In the genomic region with DNA sequence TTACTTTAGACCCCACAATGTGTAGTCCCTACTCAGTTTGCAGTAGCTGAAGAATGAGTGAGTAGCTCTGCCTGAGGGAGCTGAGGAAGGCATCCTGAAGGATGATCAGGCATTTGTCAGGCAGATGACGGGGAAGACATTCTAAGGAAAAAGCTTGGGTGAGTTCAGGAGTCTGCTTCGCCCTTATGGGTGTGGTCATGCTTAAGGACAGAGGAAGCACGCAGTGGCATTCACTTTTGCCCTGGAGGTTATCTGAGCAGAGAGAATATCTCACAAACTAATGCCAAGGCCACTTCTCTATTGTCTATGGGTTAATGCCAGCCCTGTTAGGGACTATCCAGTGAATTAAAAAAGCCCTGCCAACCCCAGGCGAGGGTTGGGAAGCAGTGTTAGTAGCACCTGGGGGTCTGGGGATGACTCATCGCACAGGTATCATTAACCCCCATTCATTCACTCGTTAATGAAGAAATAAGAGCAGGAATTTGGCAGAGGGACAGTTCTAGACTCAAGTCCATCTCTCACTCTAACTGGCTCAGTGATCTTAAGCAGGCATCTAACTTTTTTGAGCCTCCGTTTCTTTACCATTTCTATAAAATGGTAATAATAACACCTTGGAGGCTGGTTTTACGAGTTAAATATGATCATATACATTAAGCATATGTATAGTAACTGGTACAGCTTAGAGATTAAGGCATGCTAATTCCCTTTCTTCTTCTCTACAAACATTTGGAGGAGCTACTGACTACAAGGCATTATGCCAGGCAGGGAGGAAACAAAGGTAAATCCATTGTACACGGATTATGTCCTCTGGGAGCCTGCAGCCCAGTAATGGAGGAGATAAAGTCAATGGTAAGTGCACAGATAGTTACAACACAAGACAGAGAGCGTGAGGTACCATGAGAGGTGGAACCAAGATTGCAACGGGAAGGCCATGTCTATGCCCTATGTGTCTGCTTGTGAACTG, we compare ENCODE assay signal across 27 cellular contexts.
DNase-seq lines count a peak whose midpoint lies in the region; FAIRE-seq and TF ChIP-seq lines count a peak whose summit lies in the region.
"Had no signal": no experiment of that assay in that cellular context is flagged by ENCODE, and none has a peak within 500 bp of the region (broad histone marks: within the 10 kb centered on the region; RNA-seq: fewer than 3 reads in every experiment).

No MANE protein-coding gene starts in this region.

- peak overlapping the region; percentile 82 for H3K4me2 ChIP-seq in OCI-LY7 (ENCODE audit: low read length)

- no peaks in the 10 kb centered on the region for H4K20me1 ChIP-seq in OCI-LY7 (ENCODE audit: insufficient read depth, low read length)

- peak overlapping the region; percentile 67 for H2AFZ ChIP-seq in OCI-LY7 (ENCODE audit: low read length)

- TF ChIP-seq CTCF in OCI-LY7 (conservative IDR thresholded peaks at IDR 0.05; ENCODE audit: low read length) (no peak), epithelial cell of esophagus (IDR thresholded peaks at IDR 0.05; ENCODE audit: insufficient read depth, low read depth, low read length, missing control alignments) (no peak)

- intact Hi-C loops in OCI-LY7 (cut with micrococcal nuclease; ENCODE audit: unreplicated experiment) = loop anchor here (5.0 kb wide), 2 partner anchors 112 to 323 kb away; partner anchors contain the start of gene SLC35A1

- H3K27ac ChIP-seq in OCI-LY7 (ENCODE audit: low read depth, low read length, poor library complexity, severe bottlenecking) (peak overlapping the region; percentile 91), small intestine (ENCODE audit: low read depth in 1 of 2, low read length in 1 of 2) (no peak overlapping the region)
- H3K27ac ChIP-seq: HL-60, left ventricle myocardium inferior, RWPE1 had no signal

- 60 to 81% (median 63%) methylated on average over 11 of the region's 11 CpGs for WGBS in small intestine, 3 donors

- H3K9me3 ChIP-seq in OCI-LY7 (ENCODE audit: low read length) (no peaks in the 10 kb centered on the region), small intestine (ENCODE audit: control insufficient read depth, low read depth) (no peaks in the 10 kb centered on the region)
- H3K9me3 ChIP-seq: BE2C, Caco-2, left ventricle myocardium inferior, spleen had no signal

- H3K36me3 ChIP-seq in OCI-LY7 (ENCODE audit: insufficient read depth, low read length) = no peaks in the 10 kb centered on the region
- H3K36me3 ChIP-seq in small intestine (ENCODE audit: control insufficient read depth in 2 of 2, insufficient read depth in 2 of 2, low read length in 2 of 2) = no peaks in the 10 kb centered on the region
- H3K36me3 ChIP-seq: BE2C, left ventricle myocardium inferior, spleen had no signal

- POLR2A ChIA-PET in OCI-LY7 (lab: Charles Lee) = interaction anchor here (0.6 to 6.6 kb wide), 8 partner anchors 11 to 1136 kb away, joined by 3 to 67 read pairs (median 4); partner anchors contain the start of gene AKIRIN2

- no peaks in the 10 kb centered on the region for H3K9me2 ChIP-seq in OCI-LY7 (ENCODE audit: insufficient read depth, low read length)

- peaks cover 13% of the 10 kb centered on the region; the same call in 1 of the 2 replicates for H3K79me2 ChIP-seq in OCI-LY7 (ENCODE audit: insufficient read depth, low read depth, low read length)

- peak; percentile 47 for DNase-seq in NCI-H82 (lab: John Stamatoyannopoulos, UW)
- DNase-seq in NCI-H82 treated with DMSO at 0.1 percent for 48 hours (lab: John Stamatoyannopoulos, UW; ENCODE audit: unreplicated experiment) = no peak
- no peak for DNase-seq in OCI-LY7 (ENCODE audit: low spot score)
- DNase-seq in epithelial cell of esophagus (ENCODE audit: low read depth) = peak; percentile 52
- DNase-seq in small intestine = peak; percentile 70
- DNase-seq in SKM-1 treated with dmso at 0.1 percent for 144 hours (lab: John Stamatoyannopoulos, UW; ENCODE audit: unreplicated experiment) = no peak
- DNase-seq in activated CD4-positive, CD25-positive, alpha-beta regulatory T cell (lab: John Stamatoyannopoulos, UW) = no peak
- DNase-seq in RCC 7860 (ENCODE audit: low spot score) = no peak
- DNase-seq: activated CD4-positive, alpha-beta T cell treated with anti-CD3 and anti-CD28 coated beads for 1 hour; activated CD8-positive, alpha-beta memory T cell treated with anti-CD3 and anti-CD28 coated beads for 24 hours; activated naive CD4-positive, alpha-beta T cell treated with anti-CD3 and anti-CD28 coated beads, Interleukin-2, amount 50 U/mL, for 16 hours; activated T-cell treated with anti-CD3 and anti-CD28 coated beads, Interleukin-2, amount 50 U/mL, for 4 hours; BE2C; Caco-2; effector CD8-positive, alpha-beta T cell; EL; HFFc6; left ventricle myocardium inferior; MV-4-11; NCI-H187; NCI-H226; retina; spleen; stimulated activated CD4-positive, alpha-beta T cell treated with anti-CD3 and anti-CD28 coated beads, Interleukin-4, amount 100 ng/mL, for 4 hours; T-helper 9 cell had no signal

- no peak for FAIRE-seq in small intestine (lab: Jason Lieb, UNC)
- no peak for FAIRE-seq in RCC 7860 (lab: Jason Lieb, UNC)

- H3K27me3 ChIP-seq in small intestine (ENCODE audit: control insufficient read depth in 2 of 2, insufficient read depth in 2 of 2, low read length in 2 of 2) = no peaks in the 10 kb centered on the region
- H3K27me3 ChIP-seq: BE2C, spleen had no signal

- H3K4me3 ChIP-seq in OCI-LY7 (ENCODE audit: low read depth, low read length, poor library complexity, severe bottlenecking) (no peak overlapping the region), epithelial cell of esophagus (ENCODE audit: low read length) (no peak overlapping the region), small intestine (ENCODE audit: low read depth in 1 of 2, low read length in 2 of 2) (no peak overlapping the region)
- H3K4me3 ChIP-seq: left ventricle myocardium inferior had no signal

- H3K4me1 ChIP-seq in OCI-LY7 (ENCODE audit: insufficient read depth, low read length, poor library complexity, severe bottlenecking) (peaks cover 94% of the 10 kb centered on the region), small intestine (ENCODE audit: control insufficient read depth in 2 of 2, insufficient read depth in 1 of 2, low read depth in 1 of 2, low read length in 1 of 2) (peaks cover 0 to 4% of the 10 kb centered on the region in 2 donors)
- H3K4me1 ChIP-seq: BE2C had no signal

- no TSS peak for BruUV-seq in OCI-LY7 (replicated peaks; lab: Mats Ljungman, UMichigan)

- CTCF ChIA-PET in OCI-LY7 (lab: Charles Lee; ENCODE audit: unreplicated experiment) = no interaction called here

Comparison
In these comparisons a context has a peak if more than half of its experiments do, and no peak if none do; other contexts are left out.
1. DNase-seq: peak in NCI-H82 (single experiment), epithelial cell of esophagus (single experiment) and small intestine (single experiment); none in NCI-H82 treated with DMSO at 0.1 percent for 48 hours (single experiment), OCI-LY7 (single experiment), SKM-1 treated with dmso at 0.1 percent for 144 hours (single experiment), activated CD4-positive, CD25-positive, alpha-beta regulatory T cell (0 of 4) and RCC 7860 (single experiment).